ENCODE assay signal across 19 cellular contexts in genomic region chr12:39043425-39043824, GRCh38.
DNase-seq lines count a peak whose midpoint lies in the region; ATAC-seq, FAIRE-seq and TF ChIP-seq lines count a peak whose summit lies in the region.
"Had no signal": no experiment of that assay in that cellular context is flagged by ENCODE, and none has a peak within 500 bp of the region (broad histone marks: within the 10 kb centered on the region; RNA-seq: fewer than 3 reads in every experiment).

No MANE protein-coding gene starts in this region.

- H3K4me3 Mint-ChIP-seq in brain: peak overlapping the region in 1 of 5 experiments; percentile 27
- H3K4me3 Mint-ChIP-seq in mesothelial cell of epicardium: no peak overlapping the region
- H3K4me3 Mint-ChIP-seq: CD4-positive, alpha-beta T cell had no signal

- TF ChIP-seq CTCF in left ventricle myocardium inferior (IDR thresholded peaks at IDR 0.05; ENCODE audit: borderline replicate concordance): no peak
- no peak for TF ChIP-seq CTCF in brain (conservative IDR thresholded peaks at IDR 0.05)
- no peak for TF ChIP-seq CTCF in mesothelial cell of epicardium (IDR thresholded peaks at IDR 0.05; ENCODE audit: unreplicated experiment)
- TF ChIP-seq CTCF in PC-9 (conservative IDR thresholded peaks at IDR 0.05): no peak

- H3K4me1 Mint-ChIP-seq in brain (peaks cover 40% of the 10 kb centered on the region), mesothelial cell of epicardium (peaks cover 28% of the 10 kb centered on the region)

- H3K4me1 ChIP-seq in left ventricle myocardium inferior: peaks cover 18% of the 10 kb centered on the region
- no peaks in the 10 kb centered on the region for H3K4me1 ChIP-seq in PC-9 (replicated peaks; ENCODE audit: insufficient read depth)
- no peaks in the 10 kb centered on the region for H3K4me1 ChIP-seq in small intestine (ENCODE audit: control insufficient read depth in 2 of 2, insufficient read depth in 1 of 2, low read depth in 1 of 2, low read length in 1 of 2)
- no peaks in the 10 kb centered on the region for H3K4me1 ChIP-seq in Karpas-422 (ENCODE audit: low read length)
- H3K4me1 ChIP-seq: A549, Peyer's patch had no signal

- H4K20me1 ChIP-seq in PC-9 (ENCODE audit: insufficient read depth) (no peaks in the 10 kb centered on the region), Karpas-422 (ENCODE audit: insufficient read depth, low read depth, low read length) (no peaks in the 10 kb centered on the region)

- H3K36me3 ChIP-seq in left ventricle myocardium inferior (no peaks in the 10 kb centered on the region), PC-9 (ENCODE audit: low read depth) (no peaks in the 10 kb centered on the region), small intestine (ENCODE audit: control insufficient read depth in 2 of 2, insufficient read depth in 2 of 2, low read length in 2 of 2) (no peaks in the 10 kb centered on the region), Karpas-422 (ENCODE audit: insufficient read depth, low read length) (no peaks in the 10 kb centered on the region)
- H3K36me3 ChIP-seq: MG63, Peyer's patch had no signal

- no peak overlapping the region for H3K9ac ChIP-seq in Karpas-422 (ENCODE audit: low read length)

- H3K36me3 Mint-ChIP-seq in brain (no peaks in the 10 kb centered on the region), mesothelial cell of epicardium (no peaks in the 10 kb centered on the region)

- H2AFZ ChIP-seq in PC-9: no peak overlapping the region
- H2AFZ ChIP-seq in Karpas-422 (ENCODE audit: low read length): no peak overlapping the region

- no peak for ATAC-seq in left ventricle myocardium superior
- ATAC-seq: A549 had no signal

- peak overlapping the region; percentile 36 for H3K4me3 ChIP-seq in left ventricle myocardium inferior
- H3K4me3 ChIP-seq in PC-9: no peak overlapping the region
- H3K4me3 ChIP-seq in small intestine (ENCODE audit: low read depth in 1 of 2, low read length in 2 of 2): no peak overlapping the region
- no peak overlapping the region for H3K4me3 ChIP-seq in Karpas-422 (ENCODE audit: low read length)
- H3K4me3 ChIP-seq: A549, MG63, Peyer's patch had no signal

- H3K9me3 ChIP-seq in left ventricle myocardium inferior (replicated peaks) (no peaks in the 10 kb centered on the region), PC-9 (ENCODE audit: insufficient read depth, low read depth) (no peaks in the 10 kb centered on the region), small intestine (ENCODE audit: control insufficient read depth, low read depth) (no peaks in the 10 kb centered on the region), Karpas-422 (ENCODE audit: low read length) (peaks cover 4% of the 10 kb centered on the region; the same call in 1 of the 2 replicates)
- H3K9me3 ChIP-seq: A549, MG63, Peyer's patch had no signal

- POLR2A ChIA-PET in PC-9 (lab: Charles Lee; ENCODE audit: unreplicated experiment): no interaction called here

- H3K4me2 ChIP-seq in PC-9: no peak overlapping the region
- H3K4me2 ChIP-seq in Karpas-422 (ENCODE audit: low read depth, low read length, poor library complexity, severe bottlenecking): no peak overlapping the region
- H3K4me2 ChIP-seq: A549 had no signal

- H3K27ac Mint-ChIP-seq in brain (peak overlapping the region in 4 of 5 experiments; percentile 12 to 90 (median 44)), mesothelial cell of epicardium (peak overlapping the region; percentile 80)
- H3K27ac Mint-ChIP-seq: CD4-positive, alpha-beta T cell had no signal

- H3K79me2 ChIP-seq in PC-9 (ENCODE audit: low read depth): no peaks in the 10 kb centered on the region
- no peaks in the 10 kb centered on the region for H3K79me2 ChIP-seq in Karpas-422 (ENCODE audit: low read length)

- CTCF ChIA-PET in PC-9 (lab: Charles Lee): no interaction called here

- no TSS peak for BruUV-seq in PC-9 (replicated peaks; lab: Mats Ljungman, UMichigan)

- WGBS in small intestine, 3 donors: 6 to 28% (median 21%) methylated on average over 2 of the region's 2 CpGs

- H3K27me3 Mint-ChIP-seq in brain: peaks cover 8% of the 10 kb centered on the region
- H3K27me3 Mint-ChIP-seq in mesothelial cell of epicardium (ENCODE audit: low read depth): no peaks in the 10 kb centered on the region
- H3K27me3 Mint-ChIP-seq: CD4-positive, alpha-beta T cell had no signal

- intact Hi-C loops in left ventricle myocardium inferior (cut with micrococcal nuclease) (no loop called here), left ventricle myocardium superior (cut with micrococcal nuclease) (no loop called here), PC-9 (cut with micrococcal nuclease; ENCODE audit: unreplicated experiment) (no loop called here)

- FAIRE-seq in small intestine (lab: Jason Lieb, UNC): no peak
- FAIRE-seq: A549 had no signal

- H3K9me3 Mint-ChIP-seq in brain: no peaks in the 10 kb centered on the region
- no peaks in the 10 kb centered on the region for H3K9me3 Mint-ChIP-seq in mesothelial cell of epicardium
- H3K9me3 Mint-ChIP-seq: CD4-positive, alpha-beta T cell had no signal

- DNase-seq in left ventricle myocardium inferior (no peak), left ventricle myocardium superior (no peak), mesothelial cell of epicardium (ENCODE audit: low spot score in 2 of 2, unreplicated experiment in 2 of 2) (no peak), PC-9 (no peak), small intestine (no peak), Karpas-422 (no peak)
- no peak for DNase-seq in NK-92 treated with Interleukin-12 subunit alpha and Interleukin-12 subunit beta, amount 100 ng/mL, for 24 hours (lab: John Stamatoyannopoulos, UW)
- DNase-seq: CD4-positive, alpha-beta T cell; DND-41; GDM1; GOT3; NCI-H1105; NCI-H1694 treated with DMSO at 0.1 percent for 48 hours; NCI-H69; Peyer's patch; SIG-M5 had no signal

- H3F3A ChIP-seq in PC-9 (ENCODE audit: insufficient read depth, low read depth): no peaks in the 10 kb centered on the region

- H3K27ac ChIP-seq in left ventricle myocardium inferior (replicated peaks) (peak overlapping the region; percentile 72), PC-9 (no peak overlapping the region), small intestine (ENCODE audit: low read depth in 1 of 2, low read length in 1 of 2) (no peak overlapping the region), Karpas-422 (ENCODE audit: low read length) (no peak overlapping the region)
- H3K27ac ChIP-seq: A549, Peyer's patch had no signal

- H3K9me2 ChIP-seq in PC-9 (ENCODE audit: insufficient read depth): no peaks in the 10 kb centered on the region; the same call in 1 of the 2 replicates
- 0 out of 2 replicates have a peak, but pooled peaks cover 3% of the 10 kb centered on the region for H3K9me2 ChIP-seq in Karpas-422 (replicated peaks; ENCODE audit: insufficient read depth, low read length)

- H3K27me3 ChIP-seq in left ventricle myocardium inferior (ENCODE audit: low read depth): no peaks in the 10 kb centered on the region
- H3K27me3 ChIP-seq in PC-9 (ENCODE audit: insufficient read depth, low read depth): no peaks in the 10 kb centered on the region
- no peaks in the 10 kb centered on the region for H3K27me3 ChIP-seq in small intestine (ENCODE audit: control insufficient read depth in 2 of 2, insufficient read depth in 2 of 2, low read length in 2 of 2)
- H3K27me3 ChIP-seq in Karpas-422 (ENCODE audit: low read length): no peaks in the 10 kb centered on the region
- H3K27me3 ChIP-seq: MG63, Peyer's patch had no signal
